Comparison of ENCODE assay signal across 1 cellular context in the genomic region with DNA sequence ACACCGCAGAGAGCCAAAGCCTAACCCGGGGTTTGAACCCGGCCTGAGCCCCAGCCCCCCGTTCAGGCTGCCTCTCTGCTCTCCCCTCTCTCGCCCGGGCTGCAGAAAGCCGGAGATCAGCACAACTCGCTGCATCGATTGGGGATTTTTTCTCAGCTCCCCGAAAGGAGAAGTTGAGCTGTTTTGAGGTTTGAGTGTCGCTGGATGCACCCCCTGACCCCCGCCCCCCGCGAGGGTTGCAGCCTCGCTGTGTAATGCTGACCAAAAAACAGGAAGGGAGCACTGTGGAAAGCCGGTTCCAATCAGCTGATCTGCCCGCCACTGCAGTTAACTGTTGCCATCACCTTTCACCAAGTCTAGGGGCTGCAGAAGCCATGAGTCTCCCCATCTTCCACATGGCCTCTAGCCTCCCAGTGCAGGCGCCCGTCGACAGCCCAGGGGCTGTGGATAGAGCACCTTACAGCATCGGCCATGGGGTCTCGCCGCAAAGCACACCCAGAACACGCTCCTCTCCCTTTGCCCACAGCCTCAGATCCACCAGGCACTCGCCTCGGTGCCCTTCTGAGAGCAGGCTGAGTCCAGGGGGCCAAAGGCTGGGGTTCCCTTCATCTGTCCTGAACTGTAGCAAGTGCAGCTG.
TF ChIP-seq lines count a peak whose summit lies in the region.

No MANE protein-coding gene starts in this region.

TF ChIP-seq in GM12878, 131 proteins besides CTCF, POLR2A, EP300 and RAD21 (continued from another document):
- TF ChIP-seq, protein P1, sequence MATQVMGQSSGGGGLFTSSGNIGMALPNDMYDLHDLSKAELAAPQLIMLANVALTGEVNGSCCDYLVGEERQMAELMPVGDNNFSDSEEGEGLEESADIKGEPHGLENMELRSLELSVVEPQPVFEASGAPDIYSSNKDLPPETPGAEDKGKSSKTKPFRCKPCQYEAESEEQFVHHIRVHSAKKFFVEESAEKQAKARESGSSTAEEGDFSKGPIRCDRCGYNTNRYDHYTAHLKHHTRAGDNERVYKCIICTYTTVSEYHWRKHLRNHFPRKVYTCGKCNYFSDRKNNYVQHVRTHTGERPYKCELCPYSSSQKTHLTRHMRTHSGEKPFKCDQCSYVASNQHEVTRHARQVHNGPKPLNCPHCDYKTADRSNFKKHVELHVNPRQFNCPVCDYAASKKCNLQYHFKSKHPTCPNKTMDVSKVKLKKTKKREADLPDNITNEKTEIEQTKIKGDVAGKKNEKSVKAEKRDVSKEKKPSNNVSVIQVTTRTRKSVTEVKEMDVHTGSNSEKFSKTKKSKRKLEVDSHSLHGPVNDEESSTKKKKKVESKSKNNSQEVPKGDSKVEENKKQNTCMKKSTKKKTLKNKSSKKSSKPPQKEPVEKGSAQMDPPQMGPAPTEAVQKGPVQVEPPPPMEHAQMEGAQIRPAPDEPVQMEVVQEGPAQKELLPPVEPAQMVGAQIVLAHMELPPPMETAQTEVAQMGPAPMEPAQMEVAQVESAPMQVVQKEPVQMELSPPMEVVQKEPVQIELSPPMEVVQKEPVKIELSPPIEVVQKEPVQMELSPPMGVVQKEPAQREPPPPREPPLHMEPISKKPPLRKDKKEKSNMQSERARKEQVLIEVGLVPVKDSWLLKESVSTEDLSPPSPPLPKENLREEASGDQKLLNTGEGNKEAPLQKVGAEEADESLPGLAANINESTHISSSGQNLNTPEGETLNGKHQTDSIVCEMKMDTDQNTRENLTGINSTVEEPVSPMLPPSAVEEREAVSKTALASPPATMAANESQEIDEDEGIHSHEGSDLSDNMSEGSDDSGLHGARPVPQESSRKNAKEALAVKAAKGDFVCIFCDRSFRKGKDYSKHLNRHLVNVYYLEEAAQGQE (IDR thresholded peaks at IDR 0.05; ENCODE audit: low read depth, low read length), result no peak
- TF ChIP-seq NFIC (IDR thresholded peaks at IDR 0.05; ENCODE audit: low read depth, low read length) (peak; percentile 79), SIN3A (IDR thresholded peaks at IDR 0.05; ENCODE audit: low read depth, low read length) (peak; percentile 77; the same call in 1 of the 2 replicates), ETV6 (conservative IDR thresholded peaks at IDR 0.05 in 1 of 2, IDR thresholded peaks at IDR 0.05 in 1 of 2; ENCODE audit: borderline replicate concordance in 1 of 2, low read depth in 1 of 2) (0 out of 4 replicates have a peak, but pooled peaks of 1 of the 2 experiments have one; percentile 24), BACH1 (IDR thresholded peaks at IDR 0.05; ENCODE audit: borderline replicate concordance) (peak; percentile 26; the same call in 1 of the 2 replicates), NR2F1 (conservative IDR thresholded peaks at IDR 0.05) (peak; percentile 92), CBFB (IDR thresholded peaks at IDR 0.05; ENCODE audit: low read depth) (peak; percentile 82), JUNB (IDR thresholded peaks at IDR 0.05) (peak; percentile 20; the same call in 1 of the 2 replicates), STAT3 (IDR thresholded peaks at IDR 0.05; ENCODE audit: low read depth, low read length) (no peak), FOXK2 (IDR thresholded peaks at IDR 0.05) (no peak), IKZF1 (conservative IDR thresholded peaks at IDR 0.05) (peak; percentile 94), TAF1 (IDR thresholded peaks at IDR 0.05; ENCODE audit: borderline replicate concordance, low read depth, low read length) (no peak), MEF2A (IDR thresholded peaks at IDR 0.05; ENCODE audit: insufficient read depth, low read depth, low read length) (0 out of 2 replicates have a peak, but pooled peaks have one; percentile 59), STAT1 (conservative IDR thresholded peaks at IDR 0.05) (no peak), SP1 (IDR thresholded peaks at IDR 0.05; ENCODE audit: low read depth, low read length) (peak; percentile 64), SUPT20H (IDR thresholded peaks at IDR 0.05; ENCODE audit: borderline replicate concordance, control insufficient read depth, low read depth, low read length) (no peak)
- TF ChIP-seq, protein P2, sequence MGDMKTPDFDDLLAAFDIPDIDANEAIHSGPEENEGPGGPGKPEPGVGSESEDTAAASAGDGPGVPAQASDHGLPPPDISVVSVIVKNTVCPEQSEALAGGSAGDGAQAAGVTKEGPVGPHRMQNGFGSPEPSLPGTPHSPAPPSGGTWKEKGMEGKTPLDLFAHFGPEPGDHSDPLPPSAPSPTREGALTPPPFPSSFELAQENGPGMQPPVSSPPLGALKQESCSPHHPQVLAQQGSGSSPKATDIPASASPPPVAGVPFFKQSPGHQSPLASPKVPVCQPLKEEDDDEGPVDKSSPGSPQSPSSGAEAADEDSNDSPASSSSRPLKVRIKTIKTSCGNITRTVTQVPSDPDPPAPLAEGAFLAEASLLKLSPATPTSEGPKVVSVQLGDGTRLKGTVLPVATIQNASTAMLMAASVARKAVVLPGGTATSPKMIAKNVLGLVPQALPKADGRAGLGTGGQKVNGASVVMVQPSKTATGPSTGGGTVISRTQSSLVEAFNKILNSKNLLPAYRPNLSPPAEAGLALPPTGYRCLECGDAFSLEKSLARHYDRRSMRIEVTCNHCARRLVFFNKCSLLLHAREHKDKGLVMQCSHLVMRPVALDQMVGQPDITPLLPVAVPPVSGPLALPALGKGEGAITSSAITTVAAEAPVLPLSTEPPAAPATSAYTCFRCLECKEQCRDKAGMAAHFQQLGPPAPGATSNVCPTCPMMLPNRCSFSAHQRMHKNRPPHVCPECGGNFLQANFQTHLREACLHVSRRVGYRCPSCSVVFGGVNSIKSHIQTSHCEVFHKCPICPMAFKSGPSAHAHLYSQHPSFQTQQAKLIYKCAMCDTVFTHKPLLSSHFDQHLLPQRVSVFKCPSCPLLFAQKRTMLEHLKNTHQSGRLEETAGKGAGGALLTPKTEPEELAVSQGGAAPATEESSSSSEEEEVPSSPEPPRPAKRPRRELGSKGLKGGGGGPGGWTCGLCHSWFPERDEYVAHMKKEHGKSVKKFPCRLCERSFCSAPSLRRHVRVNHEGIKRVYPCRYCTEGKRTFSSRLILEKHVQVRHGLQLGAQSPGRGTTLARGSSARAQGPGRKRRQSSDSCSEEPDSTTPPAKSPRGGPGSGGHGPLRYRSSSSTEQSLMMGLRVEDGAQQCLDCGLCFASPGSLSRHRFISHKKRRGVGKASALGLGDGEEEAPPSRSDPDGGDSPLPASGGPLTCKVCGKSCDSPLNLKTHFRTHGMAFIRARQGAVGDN (IDR thresholded peaks at IDR 0.05), result peak; percentile 80
- TF ChIP-seq, protein P3, sequence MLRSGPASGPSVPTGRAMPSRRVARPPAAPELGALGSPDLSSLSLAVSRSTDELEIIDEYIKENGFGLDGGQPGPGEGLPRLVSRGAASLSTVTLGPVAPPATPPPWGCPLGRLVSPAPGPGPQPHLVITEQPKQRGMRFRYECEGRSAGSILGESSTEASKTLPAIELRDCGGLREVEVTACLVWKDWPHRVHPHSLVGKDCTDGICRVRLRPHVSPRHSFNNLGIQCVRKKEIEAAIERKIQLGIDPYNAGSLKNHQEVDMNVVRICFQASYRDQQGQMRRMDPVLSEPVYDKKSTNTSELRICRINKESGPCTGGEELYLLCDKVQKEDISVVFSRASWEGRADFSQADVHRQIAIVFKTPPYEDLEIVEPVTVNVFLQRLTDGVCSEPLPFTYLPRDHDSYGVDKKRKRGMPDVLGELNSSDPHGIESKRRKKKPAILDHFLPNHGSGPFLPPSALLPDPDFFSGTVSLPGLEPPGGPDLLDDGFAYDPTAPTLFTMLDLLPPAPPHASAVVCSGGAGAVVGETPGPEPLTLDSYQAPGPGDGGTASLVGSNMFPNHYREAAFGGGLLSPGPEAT (IDR thresholded peaks at IDR 0.05; ENCODE audit: low read depth), result peak; percentile 87
